In the genomic region with DNA sequence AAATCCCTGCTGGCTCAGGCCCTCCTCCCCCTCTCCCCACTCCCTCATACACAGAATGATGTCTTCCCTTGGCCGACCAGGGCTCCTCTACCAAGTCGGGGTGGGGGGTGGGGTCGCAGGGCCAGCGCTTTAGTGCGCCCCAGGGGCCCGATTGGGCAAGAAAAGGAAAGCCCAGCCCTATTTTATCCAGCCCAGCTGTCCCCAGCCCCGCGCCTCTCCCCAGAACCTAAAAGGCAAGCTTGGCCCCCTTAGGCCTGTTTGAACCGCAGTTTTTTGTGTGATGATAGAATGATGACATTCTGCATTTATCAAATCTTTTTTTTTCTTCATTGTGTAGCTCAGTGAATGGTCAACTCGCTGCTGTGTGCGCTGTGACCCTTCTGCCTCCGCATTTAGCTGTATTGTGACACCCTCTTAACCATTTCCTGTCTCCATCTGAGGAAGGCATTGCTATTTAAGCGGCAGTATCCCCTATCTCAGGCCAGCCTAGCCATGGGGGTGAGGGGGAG, we compare ENCODE assay signal across 8 cellular contexts.
DNase-seq lines count a peak whose midpoint lies in the region; ATAC-seq and TF ChIP-seq lines count a peak whose summit lies in the region.

No MANE protein-coding gene starts in this region.

- H3K27ac ChIP-seq in SJCRH30 = peak overlapping the region; percentile 57; the same call in 1 of the 2 replicates

- H3K27ac Mint-ChIP-seq in glutamatergic neuron (ENCODE audit: unreplicated experiment) = peak overlapping the region; percentile 99

- peaks cover 40% of the 10 kb centered on the region for H3K27me3 Mint-ChIP-seq in glutamatergic neuron (ENCODE audit: unreplicated experiment)

- H3K36me3 Mint-ChIP-seq in glutamatergic neuron (ENCODE audit: unreplicated experiment) = peaks cover 14% of the 10 kb centered on the region

- DNase-seq in NCI-H146 (lab: John Stamatoyannopoulos, UW) (peak; percentile 54), NCI-H146 treated with DMSO at 0.1 percent for 48 hours (lab: John Stamatoyannopoulos, UW; ENCODE audit: unreplicated experiment) (no peak), SJCRH30 (peak; percentile 47 to 72), glutamatergic neuron (peak; percentile 78), retina (peak; percentile 86), putamen (ENCODE audit: low spot score) (no peak), NCI-H2196 (lab: John Stamatoyannopoulos, UW; ENCODE audit: unreplicated experiment) (no peak)

- ATAC-seq in HG03354 (IDR thresholded peaks at IDR 0.05; ENCODE audit: poor library complexity, severe bottlenecking, unreplicated experiment) = no peak

- no peaks in the 10 kb centered on the region for H3K36me3 ChIP-seq in SJCRH30

- no peaks in the 10 kb centered on the region for H3K27me3 ChIP-seq in SJCRH30

- H3K4me1 ChIP-seq in SJCRH30 = peaks cover 27% of the 10 kb centered on the region

- H3K4me3 Mint-ChIP-seq in glutamatergic neuron (ENCODE audit: unreplicated experiment) = peak overlapping the region; percentile 97

- H3K9me3 ChIP-seq in SJCRH30 (replicated peaks) = no peaks in the 10 kb centered on the region

- peaks cover 48% of the 10 kb centered on the region for H3K9me3 Mint-ChIP-seq in glutamatergic neuron (ENCODE audit: unreplicated experiment)

- peak overlapping the region; percentile 83 for H3K4me3 ChIP-seq in SJCRH30

- no peak for TF ChIP-seq CTCF in glutamatergic neuron (IDR thresholded peaks at IDR 0.05; ENCODE audit: partially characterized antibody, unreplicated experiment)

- peaks cover 32% of the 10 kb centered on the region for H3K4me1 Mint-ChIP-seq in glutamatergic neuron (ENCODE audit: low read depth, unreplicated experiment)

Comparison
In these comparisons a context has a peak if more than half of its experiments do, and no peak if none do; other contexts are left out.
1. DNase-seq: peak in NCI-H146 (single experiment), SJCRH30 (2 of 2), glutamatergic neuron (single experiment) and retina (single experiment); none in NCI-H146 treated with DMSO at 0.1 percent for 48 hours (single experiment), putamen (single experiment) and NCI-H2196 (single experiment).